In the genomic region with DNA sequence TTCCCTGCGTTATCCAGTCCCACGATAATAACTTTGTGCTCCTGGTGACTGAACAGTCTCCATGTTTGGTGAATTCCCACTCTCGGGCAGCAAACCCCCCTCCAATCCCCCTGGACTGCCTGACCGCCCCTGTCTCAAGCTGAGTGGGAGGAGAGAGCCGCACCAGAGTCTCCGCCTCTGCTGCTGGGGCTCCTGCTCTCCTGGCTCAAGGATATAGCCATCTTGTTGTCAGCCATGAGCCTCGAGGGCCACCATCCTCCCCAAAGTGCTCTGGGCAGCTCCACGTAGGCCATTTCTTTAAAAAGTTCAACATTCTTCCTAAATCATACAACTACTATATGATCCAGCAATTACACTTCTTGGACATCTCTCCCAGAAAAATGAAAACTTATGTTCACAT, we compare ENCODE assay signal across 1 cellular context.
TF ChIP-seq lines count a peak whose summit lies in the region.

No MANE protein-coding gene starts in this region.

TF ChIP-seq in HepG2, 621 proteins besides CTCF, POLR2A, EP300 and RAD21 (continued from another document):
- TF ChIP-seq ZNF687 (CRISPR knock-in tag; IDR thresholded peaks at IDR 0.05): 0 out of 2 replicates have a peak, but pooled peaks have one; percentile 12
- TF ChIP-seq ZNF263 (CRISPR knock-in tag; IDR thresholded peaks at IDR 0.05): peak; percentile 52; the same call in 1 of the 2 replicates
- TF ChIP-seq ESRRA (CRISPR knock-in tag; IDR thresholded peaks at IDR 0.05; ENCODE audit: low read depth): no peak
- no peak for TF ChIP-seq ZNF670 (CRISPR knock-in tag; IDR thresholded peaks at IDR 0.05; ENCODE audit: borderline replicate concordance)
- TF ChIP-seq MAFF (IDR thresholded peaks at IDR 0.05; ENCODE audit: low read depth, low read length): no peak
- TF ChIP-seq YY1 (IDR thresholded peaks at IDR 0.05; ENCODE audit: insufficient read depth, insufficient replicate concordance, low read depth, low read length): peak; percentile 29
